1 cellular context compared by ENCODE assay signal in genomic region chr7:100335566-100336466, GRCh38.
TF ChIP-seq lines count a peak whose summit lies in the region.

No MANE protein-coding gene starts in this region.

TF ChIP-seq in H1, 55 proteins besides CTCF, POLR2A, EP300 and RAD21:
- TF ChIP-seq PHF8 (conservative IDR thresholded peaks at IDR 0.05; ENCODE audit: low read depth, low read length): peak; percentile 93
- peak; percentile 54 for TF ChIP-seq NRF1 (IDR thresholded peaks at IDR 0.05; ENCODE audit: low read depth, low read length)
- TF ChIP-seq KDM4A (IDR thresholded peaks at IDR 0.05; ENCODE audit: low read depth, low read length, severe bottlenecking): peak; percentile 47
- peak; percentile 98 for TF ChIP-seq POLR2AphosphoS5 (IDR thresholded peaks at IDR 0.05; ENCODE audit: low read depth, low read length)
- peak; percentile 33; the same call in 1 of the 2 replicates for TF ChIP-seq KDM5A (IDR thresholded peaks at IDR 0.05; ENCODE audit: low read length)
- peak; percentile 28; the same call in 1 of the 2 replicates for TF ChIP-seq BACH1 (IDR thresholded peaks at IDR 0.05; ENCODE audit: low read length)
- peak in 1 of 2 experiments; percentile 68; a peak in 1 of 4 replicates for TF ChIP-seq SIN3A (conservative IDR thresholded peaks at IDR 0.05 in 1 of 2, IDR thresholded peaks at IDR 0.05 in 1 of 2; ENCODE audit: low read depth in 1 of 2, low read length in 2 of 2)
- peak; percentile 48; the same call in 1 of the 2 replicates for TF ChIP-seq SP1 (IDR thresholded peaks at IDR 0.05; ENCODE audit: low read depth, low read length)
- 0 out of 2 replicates have a peak, but pooled peaks have one; percentile 23 for TF ChIP-seq TEAD4 (IDR thresholded peaks at IDR 0.05; ENCODE audit: low read depth, low read length)
- TF ChIP-seq TBP (IDR thresholded peaks at IDR 0.05; ENCODE audit: low read depth, low read length): peak; percentile 58; the same call in 1 of the 2 replicates
- TF ChIP-seq E2F6 (IDR thresholded peaks at IDR 0.05): peak; percentile 55
- peak; percentile 85 for TF ChIP-seq TAF1 (IDR thresholded peaks at IDR 0.05; ENCODE audit: low read depth, low read length)
- peak; percentile 51 for TF ChIP-seq MAX (IDR thresholded peaks at IDR 0.05)
